1 cellular context compared by ENCODE assay signal in the genomic region with DNA sequence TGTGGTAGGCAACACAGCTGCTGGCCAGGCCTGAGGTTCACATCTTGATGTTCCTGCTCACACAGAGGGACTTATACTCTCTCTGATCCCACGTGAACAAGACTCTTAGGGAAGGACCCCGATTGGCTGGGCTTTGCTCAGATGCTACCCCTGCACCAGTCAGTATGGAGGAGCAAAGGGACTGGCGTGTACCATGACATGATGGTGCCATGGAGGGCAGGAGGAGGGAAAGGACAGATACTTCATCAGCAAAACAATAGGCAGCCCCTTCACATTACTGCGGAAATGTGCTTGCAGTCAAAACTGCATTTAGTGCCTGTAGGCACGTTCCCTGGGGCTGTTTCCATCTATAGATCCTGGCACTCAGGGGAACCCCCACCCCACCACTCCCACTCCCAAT.
TF ChIP-seq lines count a peak whose summit lies in the region.

No MANE protein-coding gene starts in this region.

TF ChIP-seq in HepG2, 621 proteins besides CTCF, POLR2A, EP300 and RAD21:
- peak; percentile 4; the same call in 1 of the 2 replicates for TF ChIP-seq HIVEP1 (CRISPR knock-in tag; IDR thresholded peaks at IDR 0.05)
- TF ChIP-seq TEAD3 (CRISPR knock-in tag; optimal IDR thresholded peaks at IDR 0.05; ENCODE audit: borderline replicate concordance) = peak; percentile 38
- no peak for TF ChIP-seq KLF9 (CRISPR knock-in tag; IDR thresholded peaks at IDR 0.05; ENCODE audit: low read depth)
